8 cellular contexts compared by ENCODE assay signal in the genomic region with DNA sequence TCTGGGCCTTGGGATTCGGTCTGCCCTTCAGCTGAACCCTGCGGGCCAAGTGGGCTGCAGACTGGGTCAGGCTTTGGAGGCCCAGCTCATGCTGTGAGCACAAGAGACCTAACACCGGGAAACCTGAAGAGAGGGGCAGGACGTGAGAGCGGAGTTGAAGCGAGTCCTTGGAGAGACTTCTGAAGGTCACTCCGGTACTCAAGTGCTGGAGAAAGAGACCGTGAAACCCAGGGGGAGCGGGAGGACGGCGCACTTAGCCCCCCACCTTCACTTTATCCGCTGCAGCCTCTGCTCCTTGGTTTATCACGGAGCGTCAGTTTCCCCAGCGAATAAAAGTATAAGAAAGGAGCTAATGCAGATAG. TPM values are rescaled to one million over a fixed set of nuclear protein-coding genes. Genes with fewer than 3 reads are reported as not detected.
DNase-seq lines count a peak whose midpoint lies in the region; ATAC-seq, FAIRE-seq and TF ChIP-seq lines count a peak whose summit lies in the region.

No MANE protein-coding gene starts in this region.

- peaks cover 11% of the 10 kb centered on the region for H4K20me1 ChIP-seq in HepG2 (ENCODE audit: insufficient read depth, low read length)

- peak overlapping the region; percentile 95 for H3K9ac ChIP-seq in HepG2 (ENCODE audit: insufficient read depth, low read depth, low read length)

- H3K9me3 ChIP-seq in HepG2 (ENCODE audit: low read length) (no peaks in the 10 kb centered on the region), transverse colon (no peaks in the 10 kb centered on the region)

- H3K36me3 ChIP-seq in HepG2 (replicated peaks in 1 of 2; ENCODE audit: control insufficient read depth in 1 of 2, insufficient read depth in 2 of 2, low read length in 2 of 2), result peaks cover 10 to 30% of the 10 kb centered on the region in 2 experiments
- peaks cover 0 to 22% (median 6%) of the 10 kb centered on the region in 4 donors for H3K36me3 ChIP-seq in transverse colon

- H3K4me2 ChIP-seq in HepG2 (ENCODE audit: low read depth, low read length), result peak overlapping the region; percentile 92

- H3K27ac ChIP-seq in HepG2 (ENCODE audit: extremely low read length, insufficient read depth, low read length) (peak overlapping the region; percentile 93), transverse colon (peak overlapping the region; percentile 93 to 97 (median 94))

- no peak; the same call in 1 of the 2 replicates for TF ChIP-seq RAD21 in HepG2 (CRISPR knock-in tag; IDR thresholded peaks at IDR 0.05)

- H3K4me3 ChIP-seq in astrocyte of the cerebellum (ENCODE audit: low read depth, low read length), result peak overlapping the region; percentile 85
- H3K4me3 ChIP-seq in HepG2 (replicated peaks in 1 of 3; ENCODE audit: insufficient read depth in 1 of 3, low read depth in 2 of 3, low read length in 3 of 3), result peak overlapping the region; percentile 78 to 98 (median 84)
- H3K4me3 ChIP-seq in transverse colon, result peak overlapping the region; percentile 61 to 93 (median 82)

- no peak for FAIRE-seq in HepG2 (lab: Jason Lieb, UNC)

- TF ChIP-seq EP300 in HepG2 (IDR thresholded peaks at IDR 0.05; ENCODE audit: low read depth in 2 of 2, low read length in 2 of 2) (no peak), HepG2 (CRISPR knock-in tag; IDR thresholded peaks at IDR 0.05; ENCODE audit: borderline replicate concordance) (no peak), transverse colon (IDR thresholded peaks at IDR 0.05; ENCODE audit: low read depth) (no peak)

- WGBS in HepG2 (ENCODE audit: low lambda C conversion rate), result under 1% methylated on average over 15 of the region's 15 CpGs
- WGBS in transverse colon (ENCODE audit: low coverage in 1 of 2), 2 donors, result 0% methylated on average over 4 to 15 of the region's 15 CpGs

- intact Hi-C loops in HepG2 (cut with micrococcal nuclease; ENCODE audit: unreplicated experiment) (no loop called here), transverse colon (cut with DNase I; ENCODE audit: low total_unique reads) (no loop called here)

- peaks cover 66% of the 10 kb centered on the region for H3K79me2 ChIP-seq in HepG2 (ENCODE audit: insufficient read depth, low read length)

- TSS peak; percentile 76 for BruUV-seq in HepG2 (replicated peaks; lab: Mats Ljungman, UMichigan)

- ATAC-seq in GM18867 (IDR thresholded peaks at IDR 0.05; ENCODE audit: unreplicated experiment) (peak; percentile 22), HG03108 (IDR thresholded peaks at IDR 0.05; ENCODE audit: unreplicated experiment) (peak; percentile 15), HepG2 (peak; percentile 61), HG02840 (IDR thresholded peaks at IDR 0.05; ENCODE audit: low FRiP score, unreplicated experiment) (no peak)

- DNase-seq in astrocyte of the cerebellum (ENCODE audit: low read depth) (no peak), HepG2 (ENCODE audit: low spot score) (no peak), transverse colon (no peak), GOT3 (lab: John Stamatoyannopoulos, UW) (no peak)
- DNase-seq in central memory CD4-positive, alpha-beta T cell, result no peak

- TF ChIP-seq POLR2A in HepG2 (IDR thresholded peaks at IDR 0.05; ENCODE audit: insufficient read depth in 1 of 2, low read depth in 2 of 2, low read length in 2 of 2) (no peak), transverse colon (IDR thresholded peaks at IDR 0.05) (no peak)

- peaks cover 59% of the 10 kb centered on the region for H3K4me1 ChIP-seq in HepG2 (ENCODE audit: insufficient read depth, low read length)
- H3K4me1 ChIP-seq in transverse colon, result peaks cover 0 to 45% (median 38%) of the 10 kb centered on the region in 4 donors

- CTCF ChIA-PET in HepG2 (lab: Yijun Ruan, JAX; ENCODE audit: low intra/inter-chr PET ratio, low total read pairs), result no interaction called here

- H3K27me3 ChIP-seq in HepG2 (ENCODE audit: control insufficient read depth in 1 of 2, insufficient read depth in 2 of 2, low read length in 2 of 2) (peaks cover 0 to 4% of the 10 kb centered on the region in 2 experiments; a peak in 1 of 5 replicates), transverse colon (no peaks in the 10 kb centered on the region)

- POLR2A ChIA-PET in HepG2 (lab: Yijun Ruan, JAX), result interaction anchor here (0.8 to 2.0 kb wide), 10 partner anchors 15 to 252 kb away, joined by 3 to 15 read pairs (median 6); a partner anchor contains a TSS

- in situ Hi-C loops in astrocyte of the cerebellum (cut with HindIII; ENCODE audit: low sequenced_read_pairs) (no loop called here), HepG2 (cut with HindIII; ENCODE audit: extremely low pct_ligation_motif_present, low pct_unique_long_range_greater_than_20kb) (no loop called here), transverse colon (cut with MboI; ENCODE audit: low pct_ligation_motif_present in 1 of 4, low pct_unique_long_range_greater_than_20kb in 1 of 4, low sequenced_read_pairs in 3 of 4) (loop anchor here in 2 of 4 donors (25.0 kb wide), 1 partner anchor 141 kb away; no protein-coding TSS in a partner anchor)

- no peak for TF ChIP-seq CTCF in astrocyte of the cerebellum (IDR thresholded peaks at IDR 0.05; ENCODE audit: low read depth, low read length, missing control alignments)
- TF ChIP-seq CTCF in HepG2 (CRISPR knock-in tag; IDR thresholded peaks at IDR 0.05), result 0 out of 2 replicates have a peak, but pooled peaks have one; percentile 2
- TF ChIP-seq CTCF in transverse colon (IDR thresholded peaks at IDR 0.05), result no peak

- peak overlapping the region; percentile 20 for H2AFZ ChIP-seq in HepG2 (ENCODE audit: low read length)

RNA-seq across cellular contexts. Expression of a gene that starts 0.4 kb away (rescaled TPM):
- 536 and 704 TPM in 2 replicates for total RNA-seq in HepG2 (2016; rRNA removed; fragmentation: Illumina TruSeq; extraction: Trizol)
- total RNA-seq in HepG2 (2016; cell fraction: cytosol; rRNA removed; fragmentation: Illumina TruSeq; extraction: Trizol; ENCODE audit: low read depth), result 269 and 276 TPM in 2 replicates
- 530 and 708 TPM in 2 replicates for total RNA-seq in HepG2 (2016; cell fraction: insoluble cytoplasmic fraction; rRNA removed; fragmentation: Illumina TruSeq; extraction: Trizol)
- 296 and 309 TPM in 2 replicates for total RNA-seq in HepG2 (2016; cell fraction: membrane; rRNA removed; fragmentation: Illumina TruSeq; extraction: Trizol)
- total RNA-seq in HepG2 (2016; cell fraction: nucleus; rRNA removed; fragmentation: Illumina TruSeq; extraction: Trizol), result 306 and 335 TPM in 2 replicates
- polyA plus RNA-seq in HepG2 (2011; rRNA removed), result 346 and 442 TPM in 2 replicates
- polyA plus RNA-seq in HepG2 (2011; cell fraction: cytosol; rRNA removed), result 376 and 449 TPM in 2 replicates
- 283 and 343 TPM in 2 replicates for polyA plus RNA-seq in HepG2 (2011; cell fraction: nucleus; rRNA removed)
- polyA plus RNA-seq in HepG2 (2012), result 554 and 647 TPM in 2 replicates
- 133 and 142 TPM in 2 replicates for polyA plus RNA-seq in HepG2 (2016; cell fraction: cytosol; fragmentation: Illumina TruSeq; extraction: Trizol; ENCODE audit: low read depth)
- polyA plus RNA-seq in HepG2 (2016; cell fraction: insoluble cytoplasmic fraction; fragmentation: Illumina TruSeq; extraction: Trizol; ENCODE audit: low read depth), result 562 and 567 TPM in 2 replicates
- polyA plus RNA-seq in HepG2 (2016; cell fraction: membrane; fragmentation: Illumina TruSeq; extraction: Trizol; ENCODE audit: low read depth), result 167 and 170 TPM in 2 replicates
- polyA plus RNA-seq in HepG2 (2016; cell fraction: nucleus; fragmentation: Illumina TruSeq; extraction: Trizol; ENCODE audit: insufficient read depth, low read depth), result 363 and 436 TPM in 2 replicates
- 333 and 632 TPM in 2 replicates for polyA minus RNA-seq in HepG2 (2011; rRNA and poly(A)+ RNA removed; ENCODE audit: low replicate concordance)
- polyA minus RNA-seq in HepG2 (2011; cell fraction: cytosol; rRNA and poly(A)+ RNA removed), result 321 TPM in 2 replicates
- polyA minus RNA-seq in HepG2 (2011; cell fraction: nucleus; rRNA and poly(A)+ RNA removed), result 523 and 535 TPM in 2 replicates
- 100 to 1,000 TPM; 112 to 359 (median 321) TPM for total RNA-seq in transverse colon

RNA-seq across cellular contexts. Expression of a gene that starts 47.4 kb away (rescaled TPM):
- total RNA-seq in HepG2 (2016; rRNA removed; fragmentation: Illumina TruSeq; extraction: Trizol), result not detected in 2 replicates
- not detected in 2 replicates for total RNA-seq in HepG2 (2016; cell fraction: cytosol; rRNA removed; fragmentation: Illumina TruSeq; extraction: Trizol; ENCODE audit: low read depth)
- not detected in 2 replicates for total RNA-seq in HepG2 (2016; cell fraction: insoluble cytoplasmic fraction; rRNA removed; fragmentation: Illumina TruSeq; extraction: Trizol)
- not detected in 2 replicates for total RNA-seq in HepG2 (2016; cell fraction: membrane; rRNA removed; fragmentation: Illumina TruSeq; extraction: Trizol)
- not detected in 2 replicates for total RNA-seq in HepG2 (2016; cell fraction: nucleus; rRNA removed; fragmentation: Illumina TruSeq; extraction: Trizol)
- not detected in 2 replicates for polyA plus RNA-seq in HepG2 (2011; rRNA removed)
- polyA plus RNA-seq in HepG2 (2011; cell fraction: cytosol; rRNA removed), result not detected in 2 replicates
- polyA plus RNA-seq in HepG2 (2011; cell fraction: nucleus; rRNA removed), result not detected in 2 replicates
- 0.25 TPM in 1 of 2 replicates, not detected in the other for polyA plus RNA-seq in HepG2 (2012)
- not detected in 2 replicates for polyA plus RNA-seq in HepG2 (2016; cell fraction: cytosol; fragmentation: Illumina TruSeq; extraction: Trizol; ENCODE audit: low read depth)
- polyA plus RNA-seq in HepG2 (2016; cell fraction: insoluble cytoplasmic fraction; fragmentation: Illumina TruSeq; extraction: Trizol; ENCODE audit: low read depth), result not detected in 2 replicates
- polyA plus RNA-seq in HepG2 (2016; cell fraction: membrane; fragmentation: Illumina TruSeq; extraction: Trizol; ENCODE audit: low read depth), result not detected in 2 replicates
- polyA plus RNA-seq in HepG2 (2016; cell fraction: nucleus; fragmentation: Illumina TruSeq; extraction: Trizol; ENCODE audit: insufficient read depth, low read depth), result not detected in 2 replicates
- not detected in 2 replicates for polyA minus RNA-seq in HepG2 (2011; rRNA and poly(A)+ RNA removed; ENCODE audit: low replicate concordance)
- not detected in 2 replicates for polyA minus RNA-seq in HepG2 (2011; cell fraction: cytosol; rRNA and poly(A)+ RNA removed)
- polyA minus RNA-seq in HepG2 (2011; cell fraction: nucleus; rRNA and poly(A)+ RNA removed), result not detected in 2 replicates
- not detected for total RNA-seq in transverse colon

RNA-seq across cellular contexts. Expression of a gene that starts 54.4 kb away (rescaled TPM):
- total RNA-seq in HepG2 (2016; rRNA removed; fragmentation: Illumina TruSeq; extraction: Trizol) (19.1 and 26.7 TPM in 2 replicates), transverse colon (10 to 100 TPM in 3 of 4 donors, 1 to 10 TPM in 1; 8.4 to 68.5 (median 17.2) TPM)
- 34.5 and 48.8 TPM in 2 replicates for total RNA-seq in HepG2 (2016; cell fraction: cytosol; rRNA removed; fragmentation: Illumina TruSeq; extraction: Trizol; ENCODE audit: low read depth)
- total RNA-seq in HepG2 (2016; cell fraction: insoluble cytoplasmic fraction; rRNA removed; fragmentation: Illumina TruSeq; extraction: Trizol), result 16.9 and 27.7 TPM in 2 replicates
- total RNA-seq in HepG2 (2016; cell fraction: membrane; rRNA removed; fragmentation: Illumina TruSeq; extraction: Trizol), result 47.0 and 53.1 TPM in 2 replicates
- total RNA-seq in HepG2 (2016; cell fraction: nucleus; rRNA removed; fragmentation: Illumina TruSeq; extraction: Trizol), result 39.8 and 41.4 TPM in 2 replicates
- 29.2 and 32.6 TPM in 2 replicates for polyA plus RNA-seq in HepG2 (2011; rRNA removed)
- polyA plus RNA-seq in HepG2 (2011; cell fraction: cytosol; rRNA removed), result 15.1 and 17.4 TPM in 2 replicates
- polyA plus RNA-seq in HepG2 (2011; cell fraction: nucleus; rRNA removed), result 31.8 and 32.6 TPM in 2 replicates
- polyA plus RNA-seq in HepG2 (2012), result 24.9 and 29.4 TPM in 2 replicates
- 63.6 and 64.2 TPM in 2 replicates for polyA plus RNA-seq in HepG2 (2016; cell fraction: cytosol; fragmentation: Illumina TruSeq; extraction: Trizol; ENCODE audit: low read depth)
- 17.4 and 20.9 TPM in 2 replicates for polyA plus RNA-seq in HepG2 (2016; cell fraction: insoluble cytoplasmic fraction; fragmentation: Illumina TruSeq; extraction: Trizol; ENCODE audit: low read depth)
- 55.0 and 58.1 TPM in 2 replicates for polyA plus RNA-seq in HepG2 (2016; cell fraction: membrane; fragmentation: Illumina TruSeq; extraction: Trizol; ENCODE audit: low read depth)
- polyA plus RNA-seq in HepG2 (2016; cell fraction: nucleus; fragmentation: Illumina TruSeq; extraction: Trizol; ENCODE audit: insufficient read depth, low read depth), result 50.7 and 52.4 TPM in 2 replicates
- polyA minus RNA-seq in HepG2 (2011; rRNA and poly(A)+ RNA removed; ENCODE audit: low replicate concordance), result 13.8 and 35.0 TPM in 2 replicates
- polyA minus RNA-seq in HepG2 (2011; cell fraction: cytosol; rRNA and poly(A)+ RNA removed), result 11.3 and 13.2 TPM in 2 replicates
- 49.3 and 57.4 TPM in 2 replicates for polyA minus RNA-seq in HepG2 (2011; cell fraction: nucleus; rRNA and poly(A)+ RNA removed)
